8 cellular contexts compared by ENCODE assay signal in the genomic region with DNA sequence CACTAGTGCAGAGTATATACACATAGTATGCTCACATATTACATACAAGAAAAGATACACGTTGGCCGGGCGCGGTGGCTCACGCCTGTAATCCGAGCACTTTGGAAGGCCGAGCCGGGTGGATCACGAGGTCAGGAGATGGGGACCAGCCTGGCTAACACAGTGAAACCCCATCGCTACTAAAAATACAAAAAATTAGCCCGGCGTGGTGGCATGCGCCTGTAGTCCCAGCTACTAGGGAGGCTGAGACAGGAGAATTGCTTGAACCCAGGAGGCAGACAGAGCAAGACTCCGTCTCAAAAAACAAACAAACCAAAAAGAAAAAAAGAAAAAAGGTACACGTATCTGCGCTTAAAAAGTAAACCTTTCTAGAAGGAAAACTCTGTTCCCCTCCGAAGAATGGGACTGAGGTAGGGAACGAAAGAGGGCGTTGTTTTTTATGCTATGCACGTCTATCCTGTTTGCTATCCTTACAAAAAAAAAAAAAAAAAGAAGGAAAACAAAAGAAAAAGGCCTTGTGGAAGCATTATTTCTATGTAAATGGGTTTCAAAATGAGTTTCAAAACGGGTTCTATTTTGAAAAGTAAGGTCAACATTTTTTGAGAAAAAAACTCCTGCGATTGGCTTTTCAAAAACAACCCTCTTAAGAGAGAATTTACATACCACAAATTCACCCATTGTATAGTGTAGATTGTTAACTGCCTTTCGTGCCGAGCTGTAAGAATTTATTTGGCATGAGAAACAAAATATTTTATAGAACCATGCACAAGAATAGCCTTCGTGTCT. TPM values are rescaled to one million over a fixed set of nuclear protein-coding genes. Genes with fewer than 3 reads are reported as not detected.
A peak's percentile ranks its signal among the peaks of the same experiment; 100 is the strongest.
DNase-seq lines count a peak whose midpoint lies in the region.

No MANE protein-coding gene starts in this region.

- WGBS in mesodermal cell (ENCODE audit: insufficient coverage in 2 of 2), 2 experiments = 55 to 58% methylated on average over 8 to 10 of the region's 25 CpGs

- peaks cover 14% of the 10 kb centered on the region for H3K4me1 ChIP-seq in mesodermal cell (ENCODE audit: control insufficient read depth, insufficient read depth, low read length, poor library complexity, severe bottlenecking)

- H3K4me3 ChIP-seq in MG63 (peak overlapping the region; percentile 63), mesodermal cell (ENCODE audit: extremely low read depth, insufficient read depth, low read length, poor library complexity, severe bottlenecking) (peak overlapping the region; percentile 85)

- no peaks in the 10 kb centered on the region for H3K27me3 ChIP-seq in MG63

- H3K36me3 ChIP-seq in MG63 (no peaks in the 10 kb centered on the region), mesodermal cell (ENCODE audit: control insufficient read depth, insufficient read depth, low read length) (peaks cover 3% of the 10 kb centered on the region)

- peak; percentile 58 for DNase-seq in EH (ENCODE audit: low read depth)
- DNase-seq in MG63 = no peak
- DNase-seq in caudate nucleus (lab: John Stamatoyannopoulos, UW) = no peak
- no peak for DNase-seq in SHP77 treated with DMSO at 0.1 percent for 48 hours (lab: John Stamatoyannopoulos, UW)
- no peak for DNase-seq in NCI-H2107 (lab: John Stamatoyannopoulos, UW)
- DNase-seq in activated effector memory CD4-positive, alpha-beta T cell treated with Interleukin-2 at 50 U/mL for 16 hours = no peak
- no peak for DNase-seq in central memory CD4-positive, alpha-beta T cell

- H3K9me3 ChIP-seq in MG63 (no peaks in the 10 kb centered on the region), mesodermal cell (ENCODE audit: control insufficient read depth, low read length) (no peaks in the 10 kb centered on the region)

- peak overlapping the region; percentile 93 for H3K27ac ChIP-seq in caudate nucleus (ENCODE audit: low read depth, low read length)
- H3K27ac ChIP-seq in mesodermal cell (ENCODE audit: low read depth, low read length, severe bottlenecking) = no peak overlapping the region

RNA-seq across cellular contexts. Expression of a gene that starts 1.2 kb away (rescaled TPM):
- total RNA-seq in MG63 (2014; rRNA removed; shearing (Covaris generic); ENCODE audit: low replicate concordance) = 13.9 and 16.6 TPM in 2 replicates
- polyA plus RNA-seq in mesodermal cell (2013, experiment 1 of 2) = 59.2 TPM
- 57.3 TPM for polyA plus RNA-seq in mesodermal cell (2013, experiment 2 of 2)

RNA-seq across cellular contexts. Expression of a gene that starts 53.0 kb away (rescaled TPM):
- total RNA-seq in MG63 (2014; rRNA removed; shearing (Covaris generic); ENCODE audit: low replicate concordance) = 6.8 and 9.0 TPM in 2 replicates
- 12.3 TPM for polyA plus RNA-seq in mesodermal cell (2013, experiment 1 of 2)
- polyA plus RNA-seq in mesodermal cell (2013, experiment 2 of 2) = 11.5 TPM
